15 cellular contexts compared by ENCODE assay signal in the genomic region with DNA sequence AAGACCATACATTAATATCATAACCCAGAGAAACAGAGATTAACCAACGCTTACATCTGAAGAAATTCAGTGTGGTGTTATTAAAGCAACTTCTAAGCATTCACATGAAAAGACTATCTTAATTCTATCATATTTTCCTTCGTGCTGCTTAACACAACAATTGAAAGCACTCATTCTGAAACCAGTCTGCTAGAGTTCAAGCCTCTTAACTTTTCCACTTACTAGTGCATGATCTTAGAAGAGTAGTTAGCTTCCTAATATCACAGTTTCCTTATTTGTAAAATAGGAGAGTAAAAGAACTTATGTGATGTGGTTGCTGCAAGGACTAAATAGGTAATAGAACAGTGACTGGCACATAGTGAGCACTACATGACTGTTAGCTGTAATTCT.
DNase-seq lines count a peak whose midpoint lies in the region; ATAC-seq, FAIRE-seq and TF ChIP-seq lines count a peak whose summit lies in the region.
"Had no signal": no experiment of that assay in that cellular context is flagged by ENCODE, and none has a peak within 500 bp of the region (broad histone marks: within the 10 kb centered on the region; RNA-seq: fewer than 3 reads in every experiment).

No MANE protein-coding gene starts in this region.

- no peak overlapping the region for H3K4me3 Mint-ChIP-seq in activated CD4-positive, alpha-beta T cell treated with anti-CD3 and anti-CD28 coated beads for 36 hours
- H3K4me3 Mint-ChIP-seq in activated naive CD8-positive, alpha-beta T cell treated with anti-CD3 and anti-CD28 coated beads, Interleukin-2, amount 50 U/mL, for 24 hours: no peak overlapping the region
- no peak overlapping the region for H3K4me3 Mint-ChIP-seq in activated naive CD8-positive, alpha-beta T cell treated with anti-CD3 and anti-CD28 coated beads for 36 hours
- H3K4me3 Mint-ChIP-seq: B cell; CD4-positive, CD25-positive, alpha-beta regulatory T cell; CD8-positive, alpha-beta T cell; HFFc6 had no signal

- intact Hi-C loops in activated CD4-positive, alpha-beta T cell treated with anti-CD3 and anti-CD28 coated beads for 36 hours (cut with DNase I, micrococcal nuclease): loop anchor here in 1 of 2 experiments (5.0 kb wide), 1 partner anchor 1178 kb away; no protein-coding TSS in a partner anchor

- DNase-seq in activated CD4-positive, alpha-beta T cell treated with anti-CD3 and anti-CD28 coated beads for 36 hours: no peak
- no peak for DNase-seq in activated CD4-positive, alpha-beta T cell treated with anti-CD3 and anti-CD28 coated beads for 4 hours
- DNase-seq in activated naive CD8-positive, alpha-beta T cell treated with anti-CD3 and anti-CD28 coated beads, Interleukin-2, amount 50 U/mL, for 24 hours: no peak
- DNase-seq in activated naive CD8-positive, alpha-beta T cell treated with anti-CD3 and anti-CD28 coated beads for 36 hours: no peak
- DNase-seq in GM12892 (ENCODE audit: insufficient read length): no peak
- DNase-seq: CD8-positive, alpha-beta T cell; DMS153; DND-41; GOT3 had no signal

- CTCF ChIA-PET in activated CD4-positive, alpha-beta T cell treated with anti-CD3 and anti-CD28 coated beads for 36 hours (lab: Charles Lee): no interaction called here

- H3K27ac Mint-ChIP-seq in activated CD4-positive, alpha-beta T cell treated with anti-CD3 and anti-CD28 coated beads for 36 hours: no peak overlapping the region
- H3K27ac Mint-ChIP-seq in activated naive CD8-positive, alpha-beta T cell treated with anti-CD3 and anti-CD28 coated beads, Interleukin-2, amount 50 U/mL, for 24 hours: no peak overlapping the region
- no peak overlapping the region for H3K27ac Mint-ChIP-seq in activated naive CD8-positive, alpha-beta T cell treated with anti-CD3 and anti-CD28 coated beads for 36 hours
- H3K27ac Mint-ChIP-seq: B cell; CD4-positive, CD25-positive, alpha-beta regulatory T cell; CD8-positive, alpha-beta T cell; HFFc6 had no signal

- no peaks in the 10 kb centered on the region for H3K9me3 Mint-ChIP-seq in activated CD4-positive, alpha-beta T cell treated with anti-CD3 and anti-CD28 coated beads for 36 hours (ENCODE audit: low read depth)
- no peaks in the 10 kb centered on the region for H3K9me3 Mint-ChIP-seq in activated naive CD8-positive, alpha-beta T cell treated with anti-CD3 and anti-CD28 coated beads, Interleukin-2, amount 50 U/mL, for 24 hours
- no peaks in the 10 kb centered on the region for H3K9me3 Mint-ChIP-seq in activated naive CD8-positive, alpha-beta T cell treated with anti-CD3 and anti-CD28 coated beads for 36 hours
- H3K9me3 Mint-ChIP-seq: CD8-positive, alpha-beta T cell; HFFc6 had no signal

- TF ChIP-seq POLR2A in GM12892 (IDR thresholded peaks at IDR 0.05; ENCODE audit: low read depth, low read length): no peak

- peaks cover 2% of the 10 kb centered on the region for H3K27me3 Mint-ChIP-seq in activated CD4-positive, alpha-beta T cell treated with anti-CD3 and anti-CD28 coated beads for 36 hours
- H3K27me3 Mint-ChIP-seq in activated naive CD8-positive, alpha-beta T cell treated with anti-CD3 and anti-CD28 coated beads, Interleukin-2, amount 50 U/mL, for 24 hours: no peaks in the 10 kb centered on the region
- peaks cover 4% of the 10 kb centered on the region for H3K27me3 Mint-ChIP-seq in activated naive CD8-positive, alpha-beta T cell treated with anti-CD3 and anti-CD28 coated beads for 36 hours
- H3K27me3 Mint-ChIP-seq: B cell; CD4-positive, CD25-positive, alpha-beta regulatory T cell had no signal

- no peaks in the 10 kb centered on the region for H3K36me3 Mint-ChIP-seq in activated CD4-positive, alpha-beta T cell treated with anti-CD3 and anti-CD28 coated beads for 36 hours (ENCODE audit: low read depth)
- H3K36me3 Mint-ChIP-seq in activated naive CD8-positive, alpha-beta T cell treated with anti-CD3 and anti-CD28 coated beads, Interleukin-2, amount 50 U/mL, for 24 hours (ENCODE audit: low read depth): no peaks in the 10 kb centered on the region
- no peaks in the 10 kb centered on the region for H3K36me3 Mint-ChIP-seq in activated naive CD8-positive, alpha-beta T cell treated with anti-CD3 and anti-CD28 coated beads for 36 hours
- H3K36me3 Mint-ChIP-seq: CD4-positive, CD25-positive, alpha-beta regulatory T cell; CD8-positive, alpha-beta T cell had no signal

- POLR2A ChIA-PET in activated CD4-positive, alpha-beta T cell treated with anti-CD3 and anti-CD28 coated beads for 36 hours (lab: Charles Lee): no interaction called here

- peaks cover 3% of the 10 kb centered on the region for H3K4me1 Mint-ChIP-seq in activated CD4-positive, alpha-beta T cell treated with anti-CD3 and anti-CD28 coated beads for 36 hours
- H3K4me1 Mint-ChIP-seq in activated naive CD8-positive, alpha-beta T cell treated with anti-CD3 and anti-CD28 coated beads, Interleukin-2, amount 50 U/mL, for 24 hours: no peaks in the 10 kb centered on the region
- peaks cover 5% of the 10 kb centered on the region for H3K4me1 Mint-ChIP-seq in activated naive CD8-positive, alpha-beta T cell treated with anti-CD3 and anti-CD28 coated beads for 36 hours
- H3K4me1 Mint-ChIP-seq: B cell; CD4-positive, CD25-positive, alpha-beta regulatory T cell had no signal

- ATAC-seq in activated CD4-positive, alpha-beta T cell treated with anti-CD3 and anti-CD28 coated beads for 36 hours: peak; percentile 12
- ATAC-seq in activated naive CD8-positive, alpha-beta T cell treated with anti-CD3 and anti-CD28 coated beads, Interleukin-2, amount 50 U/mL, for 24 hours: peak; percentile 33
- peak; percentile 49 for ATAC-seq in HG02885 (IDR thresholded peaks at IDR 0.05; ENCODE audit: poor library complexity, unreplicated experiment)
- ATAC-seq: CD8-positive, alpha-beta T cell had no signal

- no peak for FAIRE-seq in GM12892 (lab: Jason Lieb, UNC)
- FAIRE-seq: G401.6, H54 had no signal
